Comparison of ENCODE assay signal across 25 cellular contexts in genomic region chr10:2150315-2150714, GRCh38.
"Had no signal": no experiment of that assay in that cellular context is flagged by ENCODE, and none has a peak within 500 bp of the region (broad histone marks: within the 10 kb centered on the region; RNA-seq: fewer than 3 reads in every experiment).

No MANE protein-coding gene starts in this region.

- H3K4me1 ChIP-seq: Peyer's patch, SJCRH30 had no signal

- H3K27me3 ChIP-seq: Peyer's patch, SJCRH30 had no signal

- H3K9me3 ChIP-seq: Peyer's patch, SJCRH30, SK-N-SH had no signal

- DNase-seq: activated CD4-positive, alpha-beta memory T cell treated with anti-CD3 and anti-CD28 coated beads, Interleukin-2, amount 10 ng/mL, durations not matched to agents 7 days and 5 days; activated CD4-positive, alpha-beta T cell treated with anti-CD3 and anti-CD28 coated beads for 36 hours; activated CD4-positive, alpha-beta T cell treated with anti-CD3 and anti-CD28 coated beads, Interleukin-2, amount 50 U/mL, for 1 hour; activated gamma-delta T cell treated with Interleukin-2 at 50 U/mL for 16 hours; activated naive CD4-positive, alpha-beta T cell treated with anti-CD3 and anti-CD28 coated beads, Interleukin-2, amount 10 ng/mL, durations not matched to agents 7 days and 5 days; activated naive CD8-positive, alpha-beta T cell treated with anti-CD3 and anti-CD28 coated beads for 36 hours; activated T-cell treated with anti-CD3 and anti-CD28 coated beads for 4 hours; activated T-cell treated with anti-CD3 and anti-CD28 coated beads, Interleukin-2, amount 50 U/mL, for 48 hours; central memory CD4-positive, alpha-beta T cell; KG1; MV-4-11; NCI-H1105; NCI-H1436; NCI-H1694 treated with DMSO at 0.1 percent for 48 hours; NCI-H2029 treated with DMSO at 0.1 percent for 48 hours; NCI-H345; NCI-H510A; NCI-H526 treated with DMSO at 0.1 percent for 48 hours; Peyer's patch; Right ventricle myocardium superior; SJCRH30; SK-N-SH; T-helper 1 cell had no signal

- H3K27ac ChIP-seq: Peyer's patch, RWPE1, SJCRH30, VCaP had no signal

- H3K4me3 ChIP-seq: Peyer's patch, SJCRH30 had no signal

- H3K36me3 ChIP-seq: Peyer's patch, SJCRH30 had no signal
